In the genomic region with DNA sequence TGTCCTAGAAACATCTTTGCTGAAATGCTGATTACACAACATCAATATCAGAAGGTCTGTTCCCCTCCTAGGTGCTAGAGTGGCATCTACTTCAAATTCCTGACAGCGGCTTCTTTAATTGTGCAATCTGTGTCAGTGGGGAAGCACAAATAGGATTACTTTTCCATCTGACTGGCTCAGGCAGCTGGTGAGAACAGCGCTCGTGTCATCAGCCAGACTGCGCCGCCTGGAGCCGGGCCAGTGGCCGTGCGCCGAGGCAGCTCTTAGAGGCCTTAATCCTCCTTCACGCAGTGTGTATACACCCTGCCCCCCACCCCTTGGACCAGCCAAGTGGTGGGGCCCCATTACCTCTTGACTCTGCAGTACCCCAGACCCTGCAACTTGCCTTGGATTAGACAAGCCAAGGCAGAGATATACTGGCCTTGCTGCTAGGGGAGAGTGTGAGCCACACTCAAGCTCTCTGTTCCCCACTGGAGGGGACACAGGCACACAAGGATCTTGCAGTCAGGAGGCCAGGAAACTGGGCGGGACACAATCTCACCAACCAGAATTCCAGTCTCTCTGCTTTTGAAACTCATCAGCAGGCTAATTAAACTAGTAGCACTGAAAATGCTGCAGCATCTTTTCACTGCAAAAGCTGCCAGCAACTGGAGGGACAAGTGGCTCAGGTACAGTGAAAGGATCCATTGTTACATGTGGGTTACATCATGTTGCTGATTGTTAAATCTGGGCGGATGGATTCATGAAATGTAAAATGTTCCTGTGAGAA, we compare ENCODE assay signal across 8 cellular contexts. TPM values are rescaled to one million over a fixed set of nuclear protein-coding genes. Genes with fewer than 3 reads are reported as not detected.
DNase-seq lines count a peak whose midpoint lies in the region; ATAC-seq and TF ChIP-seq lines count a peak whose summit lies in the region.

No MANE protein-coding gene starts in this region.

- no peak overlapping the region for H3K4me3 Mint-ChIP-seq in progenitor cell of endocrine pancreas (ENCODE audit: low read depth)

- H3K9ac ChIP-seq in adipocyte (ENCODE audit: low read length): peak overlapping the region; percentile 50

- H3K27me3 Mint-ChIP-seq in progenitor cell of endocrine pancreas: no peaks in the 10 kb centered on the region

- ATAC-seq in left cardiac atrium: peak; percentile 90 to 93
- ATAC-seq in GM19467 (IDR thresholded peaks at IDR 0.05; ENCODE audit: unreplicated experiment): no peak

- H3K4me1 Mint-ChIP-seq in progenitor cell of endocrine pancreas (ENCODE audit: low read depth): peaks cover 66% of the 10 kb centered on the region

- H3K9me3 Mint-ChIP-seq in progenitor cell of endocrine pancreas (ENCODE audit: low read depth): no peaks in the 10 kb centered on the region

- no peaks in the 10 kb centered on the region for H3K9me3 ChIP-seq in adipocyte (ENCODE audit: control insufficient read depth, low read length)

- no peaks in the 10 kb centered on the region for H3K27me3 ChIP-seq in adipocyte (replicated peaks; ENCODE audit: control insufficient read depth, insufficient read depth, low read length)

- peaks cover 70% of the 10 kb centered on the region for H3K4me1 ChIP-seq in adipocyte (ENCODE audit: control insufficient read depth, insufficient read depth, low read length)

- DNase-seq in ELR (ENCODE audit: low read depth) (peak; percentile 77), NCI-H2081 treated with DMSO at 0.1 percent for 48 hours (lab: John Stamatoyannopoulos, UW) (peak; percentile 8), adipocyte (ENCODE audit: low read depth) (peak; percentile 94), left cardiac atrium (peak; percentile 89), progenitor cell of endocrine pancreas (ENCODE audit: low spot score, unreplicated experiment) (no peak), germinal center (ENCODE audit: low spot score) (no peak), GOT3 (lab: John Stamatoyannopoulos, UW) (no peak)

- no peaks in the 10 kb centered on the region for H3K36me3 ChIP-seq in adipocyte (ENCODE audit: control insufficient read depth, insufficient read depth, low read length, severe bottlenecking)

- no peak overlapping the region for H3K4me3 ChIP-seq in adipocyte (ENCODE audit: low read length)

- intact Hi-C loops in left cardiac atrium (cut with DNase I): loop anchor here in 1 of 2 donors (5.0 kb wide), 2 partner anchors 46 to 86 kb away; no protein-coding TSS in a partner anchor

- peak overlapping the region; percentile 86 for H3K27ac Mint-ChIP-seq in progenitor cell of endocrine pancreas

- no peak for TF ChIP-seq CTCF in progenitor cell of endocrine pancreas (IDR thresholded peaks at IDR 0.05; ENCODE audit: unreplicated experiment)

- no peaks in the 10 kb centered on the region for H3K36me3 Mint-ChIP-seq in progenitor cell of endocrine pancreas (ENCODE audit: insufficient read depth)

RNA-seq across cellular contexts. Expression of gene EPHX3, which starts 48.9 kb away (rescaled TPM):
- total RNA-seq in left cardiac atrium (under 1 TPM in 1 of 2 donors, not detected in 1; 0.21 TPM), progenitor cell of endocrine pancreas (7.1 and 7.8 TPM in 2 replicates)

RNA-seq across cellular contexts. Expression of gene BRD4, which starts 51.2 kb away (rescaled TPM):
- total RNA-seq in left cardiac atrium (10 to 100 TPM; 43.9 to 63.3 TPM), progenitor cell of endocrine pancreas (144 and 148 TPM in 2 replicates)

Comparison
In these comparisons a context has a peak if more than half of its experiments do, and no peak if none do; other contexts are left out.
1. DNase-seq: peak in ELR (single experiment), NCI-H2081 treated with DMSO at 0.1 percent for 48 hours (single experiment), adipocyte (single experiment) and left cardiac atrium (single experiment); none in progenitor cell of endocrine pancreas (single experiment), germinal center (single experiment) and GOT3 (single experiment).